In the genomic region with DNA sequence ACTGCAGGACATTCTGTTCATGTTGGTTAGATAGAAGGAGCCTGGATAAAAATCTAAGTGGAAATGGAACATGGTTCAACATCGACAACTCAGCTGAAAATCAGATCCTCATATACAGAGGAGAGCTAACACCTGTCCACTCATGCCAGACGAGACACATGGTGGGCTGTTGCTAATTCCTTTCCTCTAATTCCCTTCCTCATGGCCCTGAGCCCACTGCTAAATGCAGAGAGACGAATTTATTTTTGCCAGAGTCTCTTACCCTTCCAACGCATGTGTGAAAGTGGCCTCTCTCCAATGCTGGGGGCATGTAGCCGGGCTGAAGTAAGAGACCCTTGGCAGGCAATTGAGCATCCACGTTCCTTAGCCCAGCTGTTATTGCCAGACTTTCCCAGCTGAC, we compare ENCODE assay signal across 11 cellular contexts. TPM values are rescaled to one million over a fixed set of nuclear protein-coding genes. Genes with fewer than 3 reads are reported as not detected.
DNase-seq lines count a peak whose midpoint lies in the region; ATAC-seq, FAIRE-seq and TF ChIP-seq lines count a peak whose summit lies in the region.
"Had no signal": no experiment of that assay in that cellular context is flagged by ENCODE, and none has a peak within 500 bp of the region (broad histone marks: within the 10 kb centered on the region; RNA-seq: fewer than 3 reads in every experiment).

No MANE protein-coding gene starts in this region.

- H4K20me1 ChIP-seq in astrocyte (ENCODE audit: insufficient read depth, low read length), result peaks cover 79% of the 10 kb centered on the region

- no peak overlapping the region for H3K14ac ChIP-seq in mesenchymal stem cell (ENCODE audit: low read length in 2 of 2)

- peaks cover 99% of the 10 kb centered on the region for H3K79me2 ChIP-seq in astrocyte (ENCODE audit: insufficient read depth, low read length)

- no peak overlapping the region for H2BK15ac ChIP-seq in mesenchymal stem cell (ENCODE audit: low read depth, poor library complexity, severe bottlenecking)

- H3K36me3 Mint-ChIP-seq in astrocyte (ENCODE audit: low read depth, unreplicated experiment), result peaks cover 29% of the 10 kb centered on the region

- no peak for ATAC-seq in activated CD4-positive, CD25-positive, alpha-beta regulatory T cell treated with anti-CD3 and anti-CD28 coated beads, Interleukin-2, amount 50 U/mL, for 24 hours

- H2AK5ac ChIP-seq in mesenchymal stem cell (ENCODE audit: low read length, severe bottlenecking), result peak overlapping the region; percentile 55

- H3K4me1 ChIP-seq in HUES48 (ENCODE audit: control insufficient read depth, insufficient read depth, low read length), result peaks cover 22% of the 10 kb centered on the region
- peaks cover 31% of the 10 kb centered on the region for H3K4me1 ChIP-seq in astrocyte (ENCODE audit: insufficient read depth, low read length)
- peaks cover 9% of the 10 kb centered on the region for H3K4me1 ChIP-seq in mesenchymal stem cell (ENCODE audit: control insufficient read depth, insufficient read depth, low read depth, low read length)
- no peaks in the 10 kb centered on the region for H3K4me1 ChIP-seq in effector memory CD4-positive, alpha-beta T cell (ENCODE audit: control insufficient read depth, insufficient read depth, low read length, poor library complexity, severe bottlenecking)

- no peak for TF ChIP-seq CTCF in astrocyte (IDR thresholded peaks at IDR 0.05; ENCODE audit: insufficient read depth, low read depth, low read length)

- no peaks in the 10 kb centered on the region for H3K9me3 Mint-ChIP-seq in astrocyte (ENCODE audit: unreplicated experiment)
- H3K9me3 Mint-ChIP-seq: activated naive CD4-positive, alpha-beta T cell treated with anti-CD3 and anti-CD28 coated beads, Interleukin-2, amount 10 ng/mL, durations not matched to agents 7 days and 5 days had no signal

- no peak overlapping the region for H4K8ac ChIP-seq in mesenchymal stem cell (ENCODE audit: low read length)

- peak overlapping the region in 1 of 2 experiments; percentile 45 for H2BK12ac ChIP-seq in mesenchymal stem cell (ENCODE audit: low read length in 2 of 2)

- H3K4me3 Mint-ChIP-seq in astrocyte (ENCODE audit: unreplicated experiment), result no peak overlapping the region
- H3K4me3 Mint-ChIP-seq: activated naive CD4-positive, alpha-beta T cell treated with anti-CD3 and anti-CD28 coated beads, Interleukin-2, amount 10 ng/mL, durations not matched to agents 7 days and 5 days had no signal

- H3K4me3 ChIP-seq in HUES48 (ENCODE audit: low read depth, low read length), result no peak overlapping the region
- no peak overlapping the region for H3K4me3 ChIP-seq in astrocyte (ENCODE audit: insufficient read depth, low read depth, low read length)
- H3K4me3 ChIP-seq in mesenchymal stem cell (ENCODE audit: insufficient read depth in 1 of 2, low read depth in 1 of 2, low read length in 2 of 2), result no peak overlapping the region
- H3K4me3 ChIP-seq in effector memory CD4-positive, alpha-beta T cell (ENCODE audit: insufficient read depth, low read depth, low read length, poor library complexity, severe bottlenecking), result no peak overlapping the region

- peak overlapping the region; percentile 34 for H3K27ac Mint-ChIP-seq in astrocyte (ENCODE audit: unreplicated experiment)
- H3K27ac Mint-ChIP-seq: activated naive CD4-positive, alpha-beta T cell treated with anti-CD3 and anti-CD28 coated beads, Interleukin-2, amount 10 ng/mL, durations not matched to agents 7 days and 5 days had no signal

- H2BK5ac ChIP-seq in mesenchymal stem cell (ENCODE audit: low read depth, low read length, poor library complexity, severe bottlenecking), result no peak overlapping the region

- no peak overlapping the region for H3K18ac ChIP-seq in mesenchymal stem cell (ENCODE audit: low read depth in 1 of 2, low read length in 2 of 2)

- no peak overlapping the region for H3K4ac ChIP-seq in mesenchymal stem cell (ENCODE audit: low read depth in 1 of 2, low read length in 2 of 2)

- no peak for FAIRE-seq in astrocyte (lab: Jason Lieb, UNC)
- FAIRE-seq: RCC 7860 had no signal

- WGBS in mesenchymal stem cell, result 94% methylated on average over 6 of the region's 6 CpGs

- H3K27me3 ChIP-seq in HUES48 (ENCODE audit: control insufficient read depth, insufficient read depth, low read length), result no peaks in the 10 kb centered on the region
- H3K27me3 ChIP-seq in astrocyte (ENCODE audit: insufficient read depth, low read length), result no peaks in the 10 kb centered on the region
- H3K27me3 ChIP-seq in mesenchymal stem cell (ENCODE audit: control insufficient read depth in 1 of 2, insufficient read depth in 1 of 2, low read length in 2 of 2), result no peaks in the 10 kb centered on the region
- no peaks in the 10 kb centered on the region for H3K27me3 ChIP-seq in effector memory CD4-positive, alpha-beta T cell (replicated peaks; ENCODE audit: control insufficient read depth, insufficient read depth, low read length, poor library complexity, severe bottlenecking)

- H3K9ac ChIP-seq in HUES48 (ENCODE audit: low read depth, low read length) (no peak overlapping the region), astrocyte (ENCODE audit: low read length) (peak overlapping the region; percentile 69), mesenchymal stem cell (ENCODE audit: low read length) (peak overlapping the region; percentile 77)

- H4K91ac ChIP-seq in mesenchymal stem cell (ENCODE audit: low read length), result no peak overlapping the region

- H3K36me3 ChIP-seq in HUES48 (ENCODE audit: control insufficient read depth, insufficient read depth, low read length), result peaks cover 27% of the 10 kb centered on the region
- H3K36me3 ChIP-seq in astrocyte (ENCODE audit: insufficient read depth, low read length), result peaks cover 32% of the 10 kb centered on the region
- H3K36me3 ChIP-seq in mesenchymal stem cell (ENCODE audit: control insufficient read depth in 1 of 2, insufficient read depth in 2 of 2, low read depth in 1 of 2, low read length in 2 of 2), result peaks cover 20 to 60% of the 10 kb centered on the region in 2 experiments
- no peaks in the 10 kb centered on the region for H3K36me3 ChIP-seq in effector memory CD4-positive, alpha-beta T cell (ENCODE audit: control insufficient read depth, insufficient read depth, low read length)

- peaks cover 70% of the 10 kb centered on the region for H3K4me1 Mint-ChIP-seq in astrocyte (ENCODE audit: low read depth, unreplicated experiment)

- no peaks in the 10 kb centered on the region for H3K27me3 Mint-ChIP-seq in astrocyte (ENCODE audit: low read depth, unreplicated experiment)
- H3K27me3 Mint-ChIP-seq: activated naive CD4-positive, alpha-beta T cell treated with anti-CD3 and anti-CD28 coated beads, Interleukin-2, amount 10 ng/mL, durations not matched to agents 7 days and 5 days had no signal

- DNase-seq in astrocyte (ENCODE audit: low read depth) (no peak), mesenchymal stem cell (no peak), substantia nigra (lab: John Stamatoyannopoulos, UW) (no peak)
- DNase-seq in effector memory CD4-positive, alpha-beta T cell, result no peak
- DNase-seq in activated CD8-positive, alpha-beta memory T cell treated with anti-CD3 and anti-CD28 coated beads, Interleukin-2, amount 50 U/mL, for 4 hours, result no peak
- no peak for DNase-seq in stimulated activated naive CD4-positive, alpha-beta T cell treated with Interleukin-2 at 50 U/mL for 16 hours (lab: John Stamatoyannopoulos, UW)
- DNase-seq: activated CD4-positive, CD25-positive, alpha-beta regulatory T cell treated with anti-CD3 and anti-CD28 coated beads, Interleukin-2, amount 50 U/mL, for 72 hours; activated naive CD4-positive, alpha-beta T cell treated with anti-CD3 and anti-CD28 coated beads, Interleukin-2, amount 10 ng/mL, durations not matched to agents 7 days and 5 days had no signal

- H2AFZ ChIP-seq in astrocyte (ENCODE audit: low read depth, low read length), result no peak overlapping the region
- no peak overlapping the region for H2AFZ ChIP-seq in mesenchymal stem cell (ENCODE audit: low read depth, low read length)

- H3K27ac ChIP-seq in HUES48 (ENCODE audit: low read depth, low read length) (peak overlapping the region; percentile 56), astrocyte (ENCODE audit: low read depth, low read length) (peak overlapping the region; percentile 69), mesenchymal stem cell (ENCODE audit: low read length, poor library complexity, severe bottlenecking) (no peak overlapping the region), substantia nigra (ENCODE audit: low read depth, low read length, poor library complexity, severe bottlenecking) (peak overlapping the region; percentile 35)
- no peak overlapping the region for H3K27ac ChIP-seq in effector memory CD4-positive, alpha-beta T cell (ENCODE audit: insufficient read depth, low read length, poor library complexity, severe bottlenecking)

- H3K4me2 ChIP-seq in astrocyte (ENCODE audit: low read length) (peak overlapping the region; percentile 36), mesenchymal stem cell (ENCODE audit: low read length, poor library complexity, severe bottlenecking) (no peak overlapping the region)

- H3K9me3 ChIP-seq in HUES48 (ENCODE audit: control insufficient read depth, insufficient read depth, low read length), result no peaks in the 10 kb centered on the region
- H3K9me3 ChIP-seq in astrocyte (ENCODE audit: insufficient read depth, low read depth, low read length), result no peaks in the 10 kb centered on the region
- no peaks in the 10 kb centered on the region for H3K9me3 ChIP-seq in mesenchymal stem cell (ENCODE audit: control insufficient read depth, low read length)
- H3K9me3 ChIP-seq in effector memory CD4-positive, alpha-beta T cell (ENCODE audit: control insufficient read depth, low read length), result no peaks in the 10 kb centered on the region

- H3K23ac ChIP-seq in mesenchymal stem cell (ENCODE audit: low read length in 2 of 2), result no peak overlapping the region

- no peaks in the 10 kb centered on the region for H3K79me1 ChIP-seq in mesenchymal stem cell (replicated peaks; ENCODE audit: low read length, poor library complexity, severe bottlenecking)

- H2BK120ac ChIP-seq in mesenchymal stem cell (ENCODE audit: low read depth, low read length), result no peak overlapping the region

RNA-seq across cellular contexts. Expression of a gene that starts 28.8 kb away (rescaled TPM):
- 364 and 391 TPM in 2 replicates for total RNA-seq in astrocyte
- polyA plus RNA-seq in mesenchymal stem cell (2013, experiment 1 of 2), result 152 TPM
- 153 TPM for polyA plus RNA-seq in mesenchymal stem cell (2013, experiment 2 of 2)

Comparison
In these comparisons a context has a peak if more than half of its experiments do, and no peak if none do; other contexts are left out.
1. H3K27ac ChIP-seq: peak in HUES48 (single experiment), astrocyte (single experiment) and substantia nigra (single experiment); none in mesenchymal stem cell (single experiment) and effector memory CD4-positive, alpha-beta T cell (single experiment).